ENCODE assay signal across 9 cellular contexts in genomic region chr20:38242848-38243449, GRCh38. TPM values are rescaled to one million over a fixed set of nuclear protein-coding genes. Genes with fewer than 3 reads are reported as not detected.
A peak's percentile ranks its signal among the peaks of the same experiment; 100 is the strongest.
DNase-seq lines count a peak whose midpoint lies in the region; TF ChIP-seq lines count a peak whose summit lies in the region.
"Had no signal": no experiment of that assay in that cellular context is flagged by ENCODE, and none has a peak within 500 bp of the region (broad histone marks: within the 10 kb centered on the region; RNA-seq: fewer than 3 reads in every experiment).

No MANE protein-coding gene starts in this region.

- peaks cover 0 to 20% of the 10 kb centered on the region in 2 donors for H3K9me3 ChIP-seq in ascending aorta
- H3K9me3 ChIP-seq in osteoblast (ENCODE audit: low read depth, low read length): peaks cover 5% of the 10 kb centered on the region

- H3K79me2 ChIP-seq in osteoblast (ENCODE audit: insufficient read depth, low read length): no peaks in the 10 kb centered on the region
- H3K79me2 ChIP-seq: parathyroid adenoma had no signal

- in situ Hi-C loops in KBM-7 (cut with MboI; ENCODE audit: low pct_unique_long_range_greater_than_20kb, low sequenced_read_pairs): no loop called here

- H3K27me3 Mint-ChIP-seq in activated CD4-positive, alpha-beta T cell treated with anti-CD3 and anti-CD28 coated beads, Interleukin-2, amount 10 ng/mL, durations not matched to agents 24 days and 14 days: peaks cover 1% of the 10 kb centered on the region

- H3K27ac ChIP-seq in ascending aorta (no peak overlapping the region), osteoblast (ENCODE audit: low read depth, low read length) (no peak overlapping the region)
- H3K27ac ChIP-seq: parathyroid adenoma had no signal

- no peak overlapping the region for H3K4me3 Mint-ChIP-seq in activated CD4-positive, alpha-beta T cell treated with anti-CD3 and anti-CD28 coated beads, Interleukin-2, amount 10 ng/mL, durations not matched to agents 24 days and 14 days

- H3K36me3 Mint-ChIP-seq in activated CD4-positive, alpha-beta T cell treated with anti-CD3 and anti-CD28 coated beads, Interleukin-2, amount 10 ng/mL, durations not matched to agents 24 days and 14 days (ENCODE audit: low read depth): peaks cover 3% of the 10 kb centered on the region

- H3K4me3 ChIP-seq in ascending aorta (no peak overlapping the region), osteoblast (ENCODE audit: insufficient read depth, low read length) (no peak overlapping the region)

- H3K4me2 ChIP-seq in osteoblast (ENCODE audit: insufficient read depth, low read length): no peak overlapping the region

- no peaks in the 10 kb centered on the region for H4K20me1 ChIP-seq in osteoblast (ENCODE audit: insufficient read depth, low read length)

- H3K4me1 ChIP-seq in ascending aorta: peaks cover 0 to 9% of the 10 kb centered on the region in 2 donors
- H3K4me1 ChIP-seq in osteoblast (ENCODE audit: insufficient read depth, low read length): no peaks in the 10 kb centered on the region
- H3K4me1 ChIP-seq: parathyroid adenoma had no signal

- H2AFZ ChIP-seq in osteoblast (ENCODE audit: low read length): no peak overlapping the region
- H2AFZ ChIP-seq: parathyroid adenoma had no signal

- H3K27ac Mint-ChIP-seq in activated CD4-positive, alpha-beta T cell treated with anti-CD3 and anti-CD28 coated beads, Interleukin-2, amount 10 ng/mL, durations not matched to agents 24 days and 14 days: no peak overlapping the region

- TF ChIP-seq CTCF in ascending aorta (IDR thresholded peaks at IDR 0.05) (peak in 2 of 3 experiments; percentile 5 to 15), osteoblast (IDR thresholded peaks at IDR 0.05; ENCODE audit: extremely low read depth, low read depth, low read length) (peak; percentile 46)

- H3K9me3 Mint-ChIP-seq in activated CD4-positive, alpha-beta T cell treated with anti-CD3 and anti-CD28 coated beads, Interleukin-2, amount 10 ng/mL, durations not matched to agents 24 days and 14 days: peaks cover 15% of the 10 kb centered on the region

- DNase-seq in activated CD4-positive, alpha-beta T cell treated with anti-CD3 and anti-CD28 coated beads, Interleukin-2, amount 10 ng/mL, durations not matched to agents 24 days and 14 days: peak; percentile 67
- DNase-seq in activated CD4-positive, alpha-beta T cell treated with anti-CD3 and anti-CD28 coated beads, Interleukin-2, amount 50 U/mL, for 4 hours: no peak
- DNase-seq in KBM-7 (peak; percentile 60), ascending aorta (ENCODE audit: low spot score in 2 of 2) (no peak), osteoblast (ENCODE audit: insufficient read length, low spot score, missing footprints) (no peak), COLO829 (ENCODE audit: low spot score) (no peak), OCI-M2 (lab: John Stamatoyannopoulos, UW; ENCODE audit: unreplicated experiment) (no peak), HuH-7 (ENCODE audit: low spot score) (no peak)

- no peaks in the 10 kb centered on the region for H3K27me3 ChIP-seq in ascending aorta
- no peaks in the 10 kb centered on the region for H3K27me3 ChIP-seq in osteoblast (ENCODE audit: insufficient read depth, low read length)

- H3K36me3 ChIP-seq in ascending aorta (peaks cover 37 to 38% of the 10 kb centered on the region in 2 donors), osteoblast (ENCODE audit: insufficient read depth, low read length) (peaks cover 37% of the 10 kb centered on the region)

- H3K4me1 Mint-ChIP-seq in activated CD4-positive, alpha-beta T cell treated with anti-CD3 and anti-CD28 coated beads, Interleukin-2, amount 10 ng/mL, durations not matched to agents 24 days and 14 days: no peaks in the 10 kb centered on the region

- intact Hi-C loops in activated CD4-positive, alpha-beta T cell treated with anti-CD3 and anti-CD28 coated beads, Interleukin-2, amount 10 ng/mL, durations not matched to agents 24 days and 14 days (cut with micrococcal nuclease): no loop called here
- intact Hi-C loops in ascending aorta (cut with DNase I): no loop called here

RNA-seq across cellular contexts. Expression of gene KIAA1755, which starts 17.6 kb away (rescaled TPM):
- not detected in 2 replicates for total RNA-seq in activated CD4-positive, alpha-beta T cell treated with anti-CD3 and anti-CD28 coated beads, Interleukin-2, amount 10 ng/mL, durations not matched to agents 24 days and 14 days
- 15.2 TPM for total RNA-seq in ascending aorta
- total RNA-seq in osteoblast: 2.5 and 2.7 TPM in 2 replicates

Comparison
In these comparisons a context has a peak if more than half of its experiments do, and no peak if none do; other contexts are left out.
1. DNase-seq: peak in activated CD4-positive, alpha-beta T cell treated with anti-CD3 and anti-CD28 coated beads, Interleukin-2, amount 10 ng/mL, durations not matched to agents 24 days and 14 days (single experiment) and KBM-7 (single experiment); none in activated CD4-positive, alpha-beta T cell treated with anti-CD3 and anti-CD28 coated beads, Interleukin-2, amount 50 U/mL, for 4 hours (0 of 2), ascending aorta (0 of 2), osteoblast (single experiment), COLO829 (single experiment), OCI-M2 (single experiment) and HuH-7 (single experiment).